In genomic region chr6:157595768-157596167, GRCh38 we compare ENCODE assay signal across 1 cellular context.
TF ChIP-seq lines count a peak whose summit lies in the region.

No MANE protein-coding gene starts in this region.

TF ChIP-seq in H1, 55 proteins besides CTCF, POLR2A, EP300 and RAD21 (continued from another document):
- TF ChIP-seq CBX5 (IDR thresholded peaks at IDR 0.05; ENCODE audit: low read depth, low read length) (no peak), KDM5A (IDR thresholded peaks at IDR 0.05; ENCODE audit: low read length) (no peak), HDAC6 (IDR thresholded peaks at IDR 0.05; ENCODE audit: low read depth, low read length) (no peak), BCL11A (IDR thresholded peaks at IDR 0.05; ENCODE audit: low read depth in 2 of 2, low read length in 2 of 2) (no peak), CBX8 (IDR thresholded peaks at IDR 0.05; ENCODE audit: borderline replicate concordance, low read depth, low read length) (no peak), CHD7 (IDR thresholded peaks at IDR 0.05; ENCODE audit: insufficient replicate concordance, low read length) (no peak), ATF2 (IDR thresholded peaks at IDR 0.05; ENCODE audit: low read length) (no peak), CEBPB (IDR thresholded peaks at IDR 0.05; ENCODE audit: low read depth, low read length) (no peak), CREB1 (IDR thresholded peaks at IDR 0.05) (no peak), USF2 (IDR thresholded peaks at IDR 0.05; ENCODE audit: low read length) (no peak), MAFK (IDR thresholded peaks at IDR 0.05; ENCODE audit: low read depth, low read length) (no peak), CHD1 (IDR thresholded peaks at IDR 0.05; ENCODE audit: low read depth, low read length) (no peak)
